15 cellular contexts compared by ENCODE assay signal in the genomic region with DNA sequence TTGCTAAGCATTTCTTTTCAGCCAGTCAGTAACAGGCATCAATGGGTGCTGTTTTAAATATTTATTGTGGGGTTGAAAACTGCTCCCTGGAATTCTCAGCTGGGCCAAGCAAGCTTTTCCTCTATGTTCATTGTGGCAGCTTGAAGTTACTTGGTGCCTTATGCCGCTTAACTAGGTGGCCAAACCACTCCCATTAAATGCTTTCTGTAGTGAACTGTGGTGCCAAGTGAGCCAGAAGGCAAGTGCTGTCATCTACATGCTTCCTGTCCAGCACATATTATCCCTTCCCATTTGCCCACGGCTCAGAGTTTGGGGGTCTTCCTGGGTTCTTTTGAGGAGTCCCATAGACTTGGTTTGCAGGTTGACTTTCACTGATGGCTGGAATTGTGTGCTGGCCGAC.
DNase-seq lines count a peak whose midpoint lies in the region; ATAC-seq, FAIRE-seq and TF ChIP-seq lines count a peak whose summit lies in the region.
"Had no signal": no experiment of that assay in that cellular context is flagged by ENCODE, and none has a peak within 500 bp of the region (broad histone marks: within the 10 kb centered on the region; RNA-seq: fewer than 3 reads in every experiment).

No MANE protein-coding gene starts in this region.

- no peak for TF ChIP-seq POLR2A in endothelial cell of umbilical vein (IDR thresholded peaks at IDR 0.05; ENCODE audit: low read depth, low read length)

- no peaks in the 10 kb centered on the region for H3K27me3 ChIP-seq in MG63
- peaks cover 0 to 2% of the 10 kb centered on the region in 2 experiments for H3K27me3 ChIP-seq in endothelial cell of umbilical vein (ENCODE audit: control insufficient read depth in 2 of 2, insufficient read depth in 2 of 2, low read length in 2 of 2)
- H3K27me3 ChIP-seq in colonic mucosa = no peaks in the 10 kb centered on the region
- H3K27me3 ChIP-seq: BLaER1 treated with 17β-estradiol and CSF1 and Interleukin-3, amounts not matched to agents 10 nM and 100 nM had no signal

- H3K4me1 ChIP-seq in endothelial cell of umbilical vein (ENCODE audit: control insufficient read depth, extremely low read depth, insufficient read depth, low read length) (no peaks in the 10 kb centered on the region), colonic mucosa (no peaks in the 10 kb centered on the region)

- CTCF ChIA-PET in endothelial cell of umbilical vein (lab: Charles Lee) = no interaction called here

- H3K4me2 ChIP-seq in endothelial cell of umbilical vein (ENCODE audit: insufficient read depth, low read length) = no peak overlapping the region
- H3K4me2 ChIP-seq: BLaER1 treated with 17β-estradiol and CSF1 and Interleukin-3, amounts not matched to agents 10 nM and 100 nM; GM23338 had no signal

- POLR2A ChIA-PET in endothelial cell of umbilical vein (lab: Charles Lee) = no interaction called here

- DNase-seq in DMS 273 (lab: John Stamatoyannopoulos, UW; ENCODE audit: unreplicated experiment) (peak; percentile 76), DMS 273 treated with DMSO at 0.1 percent for 48 hours (lab: John Stamatoyannopoulos, UW) (no peak), AG08396 (ENCODE audit: low spot score) (peak; percentile 5), MG63 (peak; percentile 24), endothelial cell of umbilical vein (ENCODE audit: low read depth, low spot score) (no peak), colonic mucosa (no peak)
- DNase-seq: CD4-positive, CD25-positive, alpha-beta regulatory T cell; DMS79; H9 had no signal

- peak; percentile 68 for FAIRE-seq in endothelial cell of umbilical vein (lab: Jason Lieb, UNC)
- FAIRE-seq: GM12878 had no signal

- no peaks in the 10 kb centered on the region for H4K20me1 ChIP-seq in endothelial cell of umbilical vein (replicated peaks; ENCODE audit: control insufficient read depth, extremely low read depth, insufficient read depth, low read length)
- H4K20me1 ChIP-seq: BLaER1 treated with 17β-estradiol and CSF1 and Interleukin-3, amounts not matched to agents 10 nM and 100 nM had no signal

- no peak for TF ChIP-seq CTCF in endothelial cell of umbilical vein (IDR thresholded peaks at IDR 0.05; ENCODE audit: extremely low read depth in 1 of 2, insufficient read depth in 1 of 2, low read depth in 1 of 2, low read length in 2 of 2)
- no peak for TF ChIP-seq CTCF in colonic mucosa (IDR thresholded peaks at IDR 0.05)

- no peaks in the 10 kb centered on the region for H3K9me1 ChIP-seq in endothelial cell of umbilical vein (replicated peaks; ENCODE audit: control insufficient read depth, extremely low read depth, insufficient read depth, low read length)

- H3K79me2 ChIP-seq in endothelial cell of umbilical vein (ENCODE audit: control insufficient read depth, insufficient read depth, low read length) = no peaks in the 10 kb centered on the region

- no peak overlapping the region for H2AFZ ChIP-seq in endothelial cell of umbilical vein (ENCODE audit: low read depth, low read length)
- H2AFZ ChIP-seq: GM23338 had no signal

- no peaks in the 10 kb centered on the region for H3K36me3 ChIP-seq in MG63
- no peaks in the 10 kb centered on the region for H3K36me3 ChIP-seq in endothelial cell of umbilical vein (ENCODE audit: control insufficient read depth in 2 of 2, extremely low read depth in 1 of 2, insufficient read depth in 2 of 2, low read length in 2 of 2)
- H3K36me3 ChIP-seq in colonic mucosa = no peaks in the 10 kb centered on the region
- H3K36me3 ChIP-seq: BLaER1 treated with 17β-estradiol and CSF1 and Interleukin-3, amounts not matched to agents 10 nM and 100 nM had no signal

- H3K4me3 ChIP-seq in MG63 (no peak overlapping the region), endothelial cell of umbilical vein (replicated peaks in 1 of 3; ENCODE audit: insufficient read depth in 1 of 3, low read depth in 1 of 3, low read length in 3 of 3) (no peak overlapping the region), colonic mucosa (no peak overlapping the region)
- H3K4me3 ChIP-seq: BLaER1 treated with 17β-estradiol and CSF1 and Interleukin-3, amounts not matched to agents 10 nM and 100 nM; GM12878; GM23338 had no signal

- H3K9ac ChIP-seq in endothelial cell of umbilical vein (replicated peaks; ENCODE audit: extremely low read depth, insufficient read depth, low read length) (no peak overlapping the region), colonic mucosa (ENCODE audit: low read depth in 2 of 2, low read length in 2 of 2) (no peak overlapping the region)
- H3K9ac ChIP-seq: BLaER1 treated with 17β-estradiol and CSF1 and Interleukin-3, amounts not matched to agents 10 nM and 100 nM had no signal

- no TSS peak for BruUV-seq in endothelial cell of umbilical vein (replicated peaks; lab: Mats Ljungman, UMichigan)

- intact Hi-C loops in endothelial cell of umbilical vein (cut with micrococcal nuclease) (no loop called here), colonic mucosa (cut with DNase I) (no loop called here)

- dilution Hi-C loops in endothelial cell of umbilical vein (cut with MboI; ENCODE audit: extremely low pct_ligation_motif_present, low sequenced_read_pairs) = no loop called here

- H3K9me3 ChIP-seq in MG63 = no peaks in the 10 kb centered on the region
- no peaks in the 10 kb centered on the region for H3K9me3 ChIP-seq in endothelial cell of umbilical vein (replicated peaks; ENCODE audit: control insufficient read depth, insufficient read depth, low read length)
- H3K9me3 ChIP-seq in colonic mucosa = no peaks in the 10 kb centered on the region
- H3K9me3 ChIP-seq: BLaER1 treated with 17β-estradiol and CSF1 and Interleukin-3, amounts not matched to agents 10 nM and 100 nM had no signal

- no peak overlapping the region for H3K27ac ChIP-seq in endothelial cell of umbilical vein (ENCODE audit: insufficient read depth, low read depth, low read length)
- H3K27ac ChIP-seq in colonic mucosa = no peak overlapping the region
- H3K27ac ChIP-seq: 22Rv1; BLaER1 treated with 17β-estradiol and CSF1 and Interleukin-3, amounts not matched to agents 10 nM and 100 nM had no signal

- ATAC-seq in GM19395 (IDR thresholded peaks at IDR 0.05; ENCODE audit: unreplicated experiment) = no peak
- ATAC-seq in GM18498 (IDR thresholded peaks at IDR 0.05; ENCODE audit: unreplicated experiment) = no peak
- ATAC-seq: GM12878, GM23338 had no signal

TF ChIP-seq in endothelial cell of umbilical vein, 7 proteins besides CTCF, POLR2A, EP300 and RAD21:
- TF ChIP-seq JUN (IDR thresholded peaks at IDR 0.05; ENCODE audit: borderline replicate concordance, insufficient read depth, insufficient read length, low read depth) = no peak
- TF ChIP-seq EZH2 (IDR thresholded peaks at IDR 0.05; ENCODE audit: borderline replicate concordance, low read depth, low read length, severe bottlenecking) = no peak
- no peak for TF ChIP-seq MYC (IDR thresholded peaks at IDR 0.05; ENCODE audit: low read depth, low read length)
- no peak for TF ChIP-seq GATA2 (IDR thresholded peaks at IDR 0.05; ENCODE audit: insufficient read depth, insufficient read length, low read depth, low read length)
- TF ChIP-seq, protein P1, sequence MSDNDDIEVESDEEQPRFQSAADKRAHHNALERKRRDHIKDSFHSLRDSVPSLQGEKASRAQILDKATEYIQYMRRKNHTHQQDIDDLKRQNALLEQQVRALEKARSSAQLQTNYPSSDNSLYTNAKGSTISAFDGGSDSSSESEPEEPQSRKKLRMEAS (IDR thresholded peaks at IDR 0.05; ENCODE audit: insufficient read depth, insufficient read length) = no peak
- TF ChIP-seq FOS (IDR thresholded peaks at IDR 0.05; ENCODE audit: borderline replicate concordance, insufficient read depth, low read length) = no peak
- no peak for TF ChIP-seq POLR2AphosphoS5 (IDR thresholded peaks at IDR 0.05; ENCODE audit: insufficient read depth, low read depth, low read length)

Comparison
In these comparisons a context has a peak if more than half of its experiments do, and no peak if none do; other contexts are left out.
1. DNase-seq: peak in DMS 273 (single experiment), AG08396 (single experiment) and MG63 (single experiment); none in DMS 273 treated with DMSO at 0.1 percent for 48 hours (single experiment), endothelial cell of umbilical vein (single experiment) and colonic mucosa (single experiment).